ENCODE assay signal across 8 cellular contexts in the genomic region with DNA sequence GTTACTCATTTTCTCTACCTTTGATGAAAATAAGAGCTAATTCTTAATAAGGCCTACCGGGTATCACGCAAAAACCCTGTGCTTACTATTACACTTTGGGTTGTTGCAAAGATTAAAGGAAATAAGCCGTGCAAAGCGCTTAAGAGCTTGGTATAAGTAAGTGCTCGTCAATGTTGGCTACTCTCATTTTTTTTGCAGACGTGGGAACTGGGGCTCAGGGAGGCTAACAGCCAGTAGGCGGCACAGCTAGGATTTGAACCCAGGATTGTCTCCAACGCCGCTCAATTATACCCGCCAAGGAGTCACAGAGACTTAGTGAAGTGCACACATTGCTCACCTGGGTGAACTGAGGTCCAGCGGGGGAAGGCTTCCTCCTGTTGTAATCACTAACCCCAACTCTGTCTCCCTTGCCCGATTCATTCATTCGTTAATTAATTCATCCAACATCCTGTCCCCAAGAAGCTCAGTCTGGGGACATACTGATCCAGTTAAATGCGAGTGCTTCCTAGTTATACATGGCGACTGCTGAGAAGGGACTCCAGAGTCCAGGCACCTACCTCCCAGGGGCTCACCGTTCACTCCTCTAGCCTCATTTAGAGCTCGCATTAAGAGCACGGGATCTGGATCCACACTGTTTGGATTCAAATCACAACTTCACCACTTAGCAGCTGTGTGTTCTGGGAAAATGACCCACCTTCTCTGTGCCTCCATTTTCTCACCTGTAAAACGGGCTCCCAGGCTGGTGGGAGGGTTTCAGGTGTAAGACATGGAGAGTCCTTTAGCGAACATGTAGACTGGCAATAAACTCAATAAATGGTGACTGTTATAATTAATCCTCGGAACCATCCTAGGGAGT. TPM values are rescaled to one million over a fixed set of nuclear protein-coding genes. Genes with fewer than 3 reads are reported as not detected.
DNase-seq lines count a peak whose midpoint lies in the region; ATAC-seq and TF ChIP-seq lines count a peak whose summit lies in the region.

No MANE protein-coding gene starts in this region.

- no peak overlapping the region for H2BK12ac ChIP-seq in H9 (ENCODE audit: insufficient read length, low read depth, low read length)

- H2BK5ac ChIP-seq in H9 (ENCODE audit: insufficient read length, low read length) = no peak overlapping the region

- TF ChIP-seq POLR2A in gastroesophageal sphincter (IDR thresholded peaks at IDR 0.05) = no peak

- H3K4me1 Mint-ChIP-seq in H9 (peaks cover 31 to 37% of the 10 kb centered on the region in 2 experiments), WTC11 (peaks cover 32% of the 10 kb centered on the region)

- peaks cover 21% of the 10 kb centered on the region for H3K23me2 ChIP-seq in H9 (ENCODE audit: insufficient read length, low read depth, low read length, poor library complexity, severe bottlenecking)

- H3K56ac ChIP-seq in H9 (ENCODE audit: insufficient read length, low read depth, low read length) = no peak overlapping the region

- no peaks in the 10 kb centered on the region for H4K20me1 ChIP-seq in H9 (ENCODE audit: control insufficient read depth, insufficient read depth, insufficient read length)

- H2BK15ac ChIP-seq in H9 (ENCODE audit: low read depth, low read length) = no peak overlapping the region

- peak overlapping the region; percentile 83 for H3K4me2 ChIP-seq in H9 (ENCODE audit: insufficient read depth, insufficient read length, low read length)

- no peaks in the 10 kb centered on the region for H3K79me1 ChIP-seq in H9 (ENCODE audit: insufficient read depth, low read depth, low read length, poor library complexity, severe bottlenecking)

- H3K4me1 ChIP-seq in H9 (ENCODE audit: insufficient read depth, low read length) = peaks cover 7% of the 10 kb centered on the region; the same call in 1 of the 2 replicates
- peaks cover 0 to 64% (median 34%) of the 10 kb centered on the region in 3 donors for H3K4me1 ChIP-seq in gastroesophageal sphincter

- no peaks in the 10 kb centered on the region for H3K27me3 ChIP-seq in BJ (ENCODE audit: control insufficient read depth, insufficient read depth, low read length)
- H3K27me3 ChIP-seq in H9 (ENCODE audit: insufficient read depth, low read length) = no peaks in the 10 kb centered on the region
- H3K27me3 ChIP-seq in gastroesophageal sphincter = no peaks in the 10 kb centered on the region

- H4K8ac ChIP-seq in H9 (replicated peaks; ENCODE audit: insufficient read length, low read depth, low read length) = no peak overlapping the region

- H3K36me3 ChIP-seq in BJ (ENCODE audit: control insufficient read depth, insufficient read depth, low read length) (no peaks in the 10 kb centered on the region; the same call in 1 of the 2 replicates), gastroesophageal sphincter (peaks cover 0 to 11% of the 10 kb centered on the region in 2 donors)

- H3K79me2 ChIP-seq in H9 (ENCODE audit: insufficient read depth, low read length) = no peaks in the 10 kb centered on the region; the same call in 1 of the 2 replicates

- H3K27me3 Mint-ChIP-seq in H9 (ENCODE audit: low read depth) = no peaks in the 10 kb centered on the region; the same call in 1 of the 2 replicates
- no peaks in the 10 kb centered on the region; the same call in 1 of the 2 replicates for H3K27me3 Mint-ChIP-seq in WTC11 (ENCODE audit: low read depth)

- WGBS in H9 (ENCODE audit: extremely low coverage, insufficient read length, low lambda C conversion rate) = no CpG with 5 or more reads among the region's 21 CpGs
- WGBS in gastroesophageal sphincter (ENCODE audit: low coverage in 1 of 2), 2 donors = 33 to 37% methylated on average over 15 to 18 of the region's 21 CpGs

- no peaks in the 10 kb centered on the region for H3K9me3 Mint-ChIP-seq in H9
- H3K9me3 Mint-ChIP-seq in WTC11 = no peaks in the 10 kb centered on the region

- ATAC-seq in WTC11 = no peak
- no peak for ATAC-seq in gastroesophageal sphincter
- no peak for ATAC-seq in HG03520 (IDR thresholded peaks at IDR 0.05; ENCODE audit: unreplicated experiment)

- H3K9ac ChIP-seq in H9 (ENCODE audit: extremely low read depth, insufficient read length, low read length) = no peak overlapping the region

- no peak overlapping the region for H3K4ac ChIP-seq in H9 (ENCODE audit: low read depth, low read length)

- no peak overlapping the region for H4K5ac ChIP-seq in H9 (ENCODE audit: insufficient read length, low read depth, low read length)

- peak overlapping the region in 1 of 3 experiments; percentile 57; a peak in 2 of 7 replicates for H3K27ac Mint-ChIP-seq in H9
- peak overlapping the region; percentile 99 for H3K27ac Mint-ChIP-seq in WTC11

- CTCF ChIA-PET in BJ (lab: Yijun Ruan, JAX) (interaction anchor here (0.8 to 6.3 kb wide), 17 partner anchors 8 to 317 kb away, joined by 3 to 37 read pairs (median 5); partner anchors contain the start of genes CASTOR1, RNF215 and SEC14L2), WTC11 (lab: Charles Lee) (interaction anchor here (0.5 to 6.3 kb wide), 32 partner anchors 10 to 804 kb away, joined by 3 to 149 read pairs (median 4); partner anchors contain the start of genes CASTOR1, RNF215, SEC14L2 and TBC1D10A)

- TF ChIP-seq EP300 in gastroesophageal sphincter (IDR thresholded peaks at IDR 0.05) = no peak

- H2BK20ac ChIP-seq in H9 (ENCODE audit: low read depth, low read length, poor library complexity, severe bottlenecking) = no peak overlapping the region

- no peak for DNase-seq in BJ (ENCODE audit: low read depth)
- peak; percentile 48 for DNase-seq in H9
- DNase-seq in WTC11 (ENCODE audit: low spot score) = no peak
- peak; percentile 14 for DNase-seq in retina
- DNase-seq in KBM-7 = no peak
- DNase-seq in effector CD8-positive, alpha-beta T cell (lab: John Stamatoyannopoulos, UW) = no peak

- H3K36me3 Mint-ChIP-seq in H9 (ENCODE audit: insufficient read depth in 1 of 3, low read depth in 3 of 3) = peaks cover 14 to 38% (median 37%) of the 10 kb centered on the region in 3 experiments
- peaks cover 32% of the 10 kb centered on the region for H3K36me3 Mint-ChIP-seq in WTC11

- H3K14ac ChIP-seq in H9 (ENCODE audit: insufficient read depth, low read length) = no peak overlapping the region

- H3K23ac ChIP-seq in H9 (ENCODE audit: insufficient read length, low read depth, low read length) = no peak overlapping the region

- H3K4me3 ChIP-seq in BJ (ENCODE audit: low read depth, low read length) (peak overlapping the region; percentile 62), gastroesophageal sphincter (peak overlapping the region; percentile 48 to 66)

- no peak overlapping the region for H2BK120ac ChIP-seq in H9 (ENCODE audit: low read depth, low read length, poor library complexity, severe bottlenecking)

- H2AFZ ChIP-seq in H9 (ENCODE audit: low read length) = no peak overlapping the region

- H4K91ac ChIP-seq in H9 (ENCODE audit: insufficient read length, low read depth, low read length) = no peak overlapping the region

- H2AK5ac ChIP-seq in H9 (ENCODE audit: insufficient read length, low read length) = no peak overlapping the region

- no peaks in the 10 kb centered on the region for H3K9me3 ChIP-seq in H9 (ENCODE audit: control insufficient read depth, low read depth, low read length)
- H3K9me3 ChIP-seq in gastroesophageal sphincter = no peaks in the 10 kb centered on the region

- peak; percentile 32 for TF ChIP-seq CTCF in BJ (IDR thresholded peaks at IDR 0.05; ENCODE audit: insufficient read depth, low read depth, low read length)
- no peak; the same call in 2 of the 3 replicates for TF ChIP-seq CTCF in H9 (conservative IDR thresholded peaks at IDR 0.05)
- no peak for TF ChIP-seq CTCF in WTC11 (IDR thresholded peaks at IDR 0.05)
- TF ChIP-seq CTCF in gastroesophageal sphincter (IDR thresholded peaks at IDR 0.05) = peak in 1 of 4 experiments; percentile 6

- H3K18ac ChIP-seq in H9 (ENCODE audit: insufficient read length, low read depth, low read length) = no peak overlapping the region

- in situ Hi-C loops in KBM-7 (cut with MboI; ENCODE audit: low pct_unique_long_range_greater_than_20kb, low sequenced_read_pairs) = no loop called here

- H3K27ac ChIP-seq in H9 (ENCODE audit: insufficient read length, low read depth, low read length) = no peak overlapping the region
- H3K27ac ChIP-seq in gastroesophageal sphincter = peak overlapping the region; percentile 3 to 99 (median 96)

- no peak overlapping the region for H3T11ph ChIP-seq in H9 (ENCODE audit: low read length)

- POLR2A ChIA-PET in BJ (lab: Charles Lee) = interaction anchor here (0.6 kb wide), 1 partner anchor 26 kb away, joined by 4 read pairs; no protein-coding TSS in a partner anchor
- POLR2A ChIA-PET in WTC11 (lab: Charles Lee) = interaction anchor here (0.6 to 3.2 kb wide), 12 partner anchors 9 to 182 kb away, joined by 3 to 35 read pairs (median 6); partner anchors contain the start of genes CCDC157, RNF215, SEC14L2 and SF3A1

- H3K4me3 Mint-ChIP-seq in H9 (peak overlapping the region; percentile 87 to 93), WTC11 (peak overlapping the region; percentile 83)

TF ChIP-seq in WTC11, 78 proteins besides CTCF, POLR2A, EP300 and RAD21:
- no peak for TF ChIP-seq NFYB (CRISPR knock-in tag; conservative IDR thresholded peaks at IDR 0.05; ENCODE audit: low read depth)
- no peak for TF ChIP-seq RORB (CRISPR knock-in tag; IDR thresholded peaks at IDR 0.05)
- TF ChIP-seq PRRX2 (CRISPR knock-in tag; IDR thresholded peaks at IDR 0.05) = no peak
- no peak for TF ChIP-seq ZNF232 (CRISPR knock-in tag; IDR thresholded peaks at IDR 0.05)

RNA-seq across cellular contexts. Expression of gene MTFP1, which starts 0.9 kb away (rescaled TPM):
- polyA plus RNA-seq in BJ (2011; rRNA removed) = 4.9 and 8.3 TPM in 2 replicates
- 1.9 and 5.3 TPM in 2 replicates for polyA minus RNA-seq in BJ (2011; rRNA and poly(A)+ RNA removed)
- 46.8 and 56.8 TPM in 2 replicates for total RNA-seq in H9 (2021)
- 75.0 to 78.7 TPM (median 75.5 TPM) in 3 replicates for total RNA-seq in WTC11 (2021)
- 10 to 100 TPM in 1 of 4 donors, 1 to 10 TPM in 3; 1.1 to 10.3 (median 6.3) TPM for total RNA-seq in gastroesophageal sphincter

RNA-seq across cellular contexts. Expression of gene SEC14L2, which starts 27.9 kb away (rescaled TPM):
- 20.1 and 22.8 TPM in 2 replicates for polyA plus RNA-seq in BJ (2011; rRNA removed)
- 14.8 and 28.4 TPM in 2 replicates for polyA minus RNA-seq in BJ (2011; rRNA and poly(A)+ RNA removed)
- total RNA-seq in H9 (2021) (8.2 and 8.5 TPM in 2 replicates), WTC11 (2021) (2.4 to 3.9 TPM (median 3.9 TPM) in 3 replicates), gastroesophageal sphincter (10 to 100 TPM in 3 of 4 donors, 1 to 10 TPM in 1; 8.1 to 27.2 (median 15.8) TPM)

RNA-seq across cellular contexts. Expression of gene RNF215, which starts 37.5 kb away (rescaled TPM):
- 11.1 and 15.8 TPM in 2 replicates for polyA plus RNA-seq in BJ (2011; rRNA removed)
- 16.4 and 26.4 TPM in 2 replicates for polyA minus RNA-seq in BJ (2011; rRNA and poly(A)+ RNA removed)
- total RNA-seq in H9 (2021) (22.6 and 24.5 TPM in 2 replicates), WTC11 (2021) (25.4 to 28.6 TPM (median 27.6 TPM) in 3 replicates), gastroesophageal sphincter (10 to 100 TPM; 10.2 to 13.5 (median 11.7) TPM)

RNA-seq across cellular contexts. Expression of gene SEC14L3, which starts 47.1 kb away (rescaled TPM):
- not detected in 2 replicates for polyA plus RNA-seq in BJ (2011; rRNA removed)
- polyA minus RNA-seq in BJ (2011; rRNA and poly(A)+ RNA removed) = not detected in 2 replicates
- not detected in 2 replicates for total RNA-seq in H9 (2021)
- not detected in 3 replicates for total RNA-seq in WTC11 (2021)
- total RNA-seq in gastroesophageal sphincter = not detected

Comparison
In these comparisons a context has a peak if more than half of its experiments do, and no peak if none do; other contexts are left out.
1. DNase-seq: peak in H9 (single experiment) and retina (single experiment); none in BJ (single experiment), WTC11 (single experiment), KBM-7 (single experiment) and effector CD8-positive, alpha-beta T cell (single experiment).